Comparison of ENCODE assay signal across 11 cellular contexts in the genomic region with DNA sequence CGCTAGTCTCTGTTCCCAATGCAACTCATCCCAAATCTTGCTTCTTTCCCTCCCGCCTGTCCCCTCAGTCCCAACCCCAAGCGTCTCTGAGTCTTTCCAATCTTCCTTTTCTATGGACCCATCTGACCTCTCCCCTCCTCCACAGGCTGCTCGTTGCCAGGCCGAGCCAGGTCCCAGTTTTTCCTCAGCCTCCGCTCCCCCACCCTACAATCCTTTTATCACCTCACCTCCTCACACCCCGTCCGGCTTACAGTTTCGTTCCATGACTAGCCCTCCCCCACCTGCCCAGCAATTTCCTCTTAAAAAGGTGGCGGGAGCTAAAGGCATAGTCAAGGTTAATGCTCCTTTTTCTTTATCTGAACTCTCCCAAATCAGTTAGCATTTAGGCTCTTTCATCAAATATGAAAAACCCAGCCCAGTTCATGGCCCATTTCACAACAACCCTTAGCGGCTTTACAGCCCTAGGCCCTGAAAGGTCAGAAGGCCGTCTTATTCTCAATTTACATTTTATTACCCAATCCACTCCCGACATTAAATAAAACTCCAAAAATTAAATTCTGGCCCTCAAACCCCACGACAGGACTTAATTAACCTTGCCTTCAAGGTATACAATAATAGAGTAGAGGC. TPM values are rescaled to one million over a fixed set of nuclear protein-coding genes. Genes with fewer than 3 reads are reported as not detected.
"Had no signal": no experiment of that assay in that cellular context is flagged by ENCODE, and none has a peak within 500 bp of the region (broad histone marks: within the 10 kb centered on the region; RNA-seq: fewer than 3 reads in every experiment).

No MANE protein-coding gene starts in this region.

RNA-seq across cellular contexts. Expression of a gene that starts 8.7 kb away (rescaled TPM):
- total RNA-seq: activated CD4-positive, alpha-beta memory T cell treated with anti-CD3 and anti-CD28 coated beads, Interleukin-2, amount 10 ng/mL, durations not matched to agents 7 days and 5 days; activated CD8-positive, alpha-beta memory T cell treated with anti-CD3 and anti-CD28 coated beads for 36 hours; activated naive CD8-positive, alpha-beta T cell treated with anti-CD3 and anti-CD28 coated beads, Interleukin-2, amount 10 ng/mL, durations not matched to agents 7 days and 5 days; LHCN-M2; OCI-LY7; T-helper 17 cell had no signal

RNA-seq across cellular contexts. Expression of a gene that starts 32.8 kb away (rescaled TPM):
- total RNA-seq: activated CD4-positive, alpha-beta memory T cell treated with anti-CD3 and anti-CD28 coated beads, Interleukin-2, amount 10 ng/mL, durations not matched to agents 7 days and 5 days; activated CD4-positive, alpha-beta T cell treated with anti-CD3 and anti-CD28 coated beads for 36 hours; activated CD8-positive, alpha-beta memory T cell treated with anti-CD3 and anti-CD28 coated beads for 36 hours; activated naive CD8-positive, alpha-beta T cell treated with anti-CD3 and anti-CD28 coated beads, Interleukin-2, amount 10 ng/mL, durations not matched to agents 7 days and 5 days; activated T-helper 2 cell treated with anti-CD3 and anti-CD28 coated beads, Interferon-gamma antibody, Interleukin-2, Interleukin-4, amounts not matched to agents 10 μg/mL and 5 μg/mL and 100 μg/mL, durations not matched to agents 14 hours and 24 hours and 36 hours; cardiac septum; LHCN-M2; M059J; OCI-LY7; RPMI7951; T-helper 17 cell had no signal
